14 cellular contexts compared by ENCODE assay signal in genomic region chr3:55013145-55013544, GRCh38.
DNase-seq lines count a peak whose midpoint lies in the region; ATAC-seq, FAIRE-seq and TF ChIP-seq lines count a peak whose summit lies in the region.
"Had no signal": no experiment of that assay in that cellular context is flagged by ENCODE, and none has a peak within 500 bp of the region (broad histone marks: within the 10 kb centered on the region; RNA-seq: fewer than 3 reads in every experiment).

No MANE protein-coding gene starts in this region.

- CTCF ChIA-PET in mammary epithelial cell (lab: Charles Lee; ENCODE audit: low non-redundant PET) (interaction anchor here (0.7 kb wide), 1 partner anchor 704 kb away, joined by 5 read pairs; no protein-coding TSS in a partner anchor), SK-N-SH (lab: Yijun Ruan, JAX) (interaction anchor here (0.6 to 1.8 kb wide), 9 partner anchors 9 to 164 kb away, joined by 3 to 6 read pairs (median 3); no protein-coding TSS in a partner anchor)

- TF ChIP-seq POLR2A in breast epithelium (IDR thresholded peaks at IDR 0.05) (no peak), testis (IDR thresholded peaks at IDR 0.05) (no peak)

- H3K27me3 ChIP-seq in mammary epithelial cell (ENCODE audit: insufficient read depth, low read length), result no peaks in the 10 kb centered on the region
- no peaks in the 10 kb centered on the region for H3K27me3 ChIP-seq in breast epithelium
- H3K27me3 ChIP-seq in SK-N-SH (ENCODE audit: insufficient read depth), result no peaks in the 10 kb centered on the region
- H3K27me3 ChIP-seq in testis, result no peaks in the 10 kb centered on the region

- no peak for FAIRE-seq in RCC 7860 (lab: Jason Lieb, UNC)

- H3K4me1 ChIP-seq in mammary epithelial cell (ENCODE audit: insufficient read depth, low read length) (no peaks in the 10 kb centered on the region), breast epithelium (no peaks in the 10 kb centered on the region), SK-N-SH (ENCODE audit: control insufficient read depth in 1 of 2, insufficient read depth in 2 of 2, low read depth in 1 of 2, low read length in 1 of 2) (no peaks in the 10 kb centered on the region), testis (no peaks in the 10 kb centered on the region)

- H4K20me1 ChIP-seq in mammary epithelial cell (ENCODE audit: insufficient read depth, low read length) (no peaks in the 10 kb centered on the region), SK-N-SH (ENCODE audit: insufficient read depth) (no peaks in the 10 kb centered on the region)

- H3K79me2 ChIP-seq in mammary epithelial cell (ENCODE audit: insufficient read depth, low read length), result no peaks in the 10 kb centered on the region
- H3K79me2 ChIP-seq in SK-N-SH (ENCODE audit: insufficient read depth), result no peaks in the 10 kb centered on the region

- WGBS in mammary epithelial cell (ENCODE audit: low coverage, missing lambda C conversion rate), result 60% methylated on average over 4 of the region's 4 CpGs
- 63% methylated on average over 4 of the region's 4 CpGs for WGBS in SK-N-SH (ENCODE audit: low lambda C conversion rate)
- WGBS in testis, 2 donors, result 69 to 75% methylated on average over 4 of the region's 4 CpGs

- H3K36me3 ChIP-seq in mammary epithelial cell (ENCODE audit: insufficient read depth, low read length) (no peaks in the 10 kb centered on the region), breast epithelium (no peaks in the 10 kb centered on the region), SK-N-SH (replicated peaks in 1 of 2; ENCODE audit: control insufficient read depth in 1 of 2, insufficient read depth in 2 of 2, low read length in 1 of 2) (no peaks in the 10 kb centered on the region), testis (ENCODE audit: low read depth, missing control alignments) (no peaks in the 10 kb centered on the region)

- POLR2A ChIA-PET in SK-N-SH (lab: Yijun Ruan, JAX), result no interaction called here

- H2AFZ ChIP-seq in mammary epithelial cell (ENCODE audit: low read depth, low read length) (no peak overlapping the region), SK-N-SH (ENCODE audit: low read depth) (no peak overlapping the region)

- no peaks in the 10 kb centered on the region for H3F3A ChIP-seq in SK-N-SH (replicated peaks; ENCODE audit: insufficient read depth)

- no peak for TF ChIP-seq EP300 in SK-N-SH (IDR thresholded peaks at IDR 0.05; ENCODE audit: borderline replicate concordance in 1 of 2, low read depth in 1 of 2, low read length in 1 of 2)

- TF ChIP-seq CTCF in mammary epithelial cell (conservative IDR thresholded peaks at IDR 0.05 in 1 of 2, IDR thresholded peaks at IDR 0.05 in 1 of 2; ENCODE audit: extremely low read depth in 1 of 2, insufficient read depth in 1 of 2, low read depth in 1 of 2, low read length in 2 of 2) (no peak), breast epithelium (IDR thresholded peaks at IDR 0.05) (no peak), SK-N-SH (IDR thresholded peaks at IDR 0.05) (peak; percentile 38; the same call in 1 of the 2 replicates), testis (IDR thresholded peaks at IDR 0.05) (peak in 1 of 3 experiments; percentile 11)

- no TSS peak for BruUV-seq in mammary epithelial cell (replicated peaks; lab: Mats Ljungman, UMichigan)

- no peaks in the 10 kb centered on the region for H3K9me2 ChIP-seq in SK-N-SH

- intact Hi-C loops in mammary epithelial cell (cut with micrococcal nuclease) (loop anchor here (1.0 to 5.0 kb wide), 3 partner anchors 143 to 586 kb away; no protein-coding TSS in a partner anchor), breast epithelium (cut with DNase I; ENCODE audit: low total_unique reads) (loop anchor here (5.0 to 10.0 kb wide), 3 partner anchors 776 to 1308 kb away; no protein-coding TSS in a partner anchor), testis (cut with DNase I; ENCODE audit: low total_unique reads) (no loop called here), left colon (cut with DNase I, micrococcal nuclease) (no loop called here)

- H3K9me3 ChIP-seq in mammary epithelial cell (replicated peaks; ENCODE audit: insufficient read depth, low read length), result no peaks in the 10 kb centered on the region
- no peaks in the 10 kb centered on the region for H3K9me3 ChIP-seq in breast epithelium
- no peaks in the 10 kb centered on the region for H3K9me3 ChIP-seq in SK-N-SH
- no peaks in the 10 kb centered on the region for H3K9me3 ChIP-seq in testis

- H3K27ac ChIP-seq in mammary epithelial cell (ENCODE audit: insufficient read depth, low read depth, low read length) (no peak overlapping the region), breast epithelium (no peak overlapping the region), SK-N-SH (ENCODE audit: low read depth in 2 of 2, low read length in 1 of 2) (no peak overlapping the region), testis (no peak overlapping the region)

- TF ChIP-seq RAD21 in SK-N-SH (IDR thresholded peaks at IDR 0.05; ENCODE audit: low read length), result peak; percentile 40

- no peak overlapping the region for H3K4me2 ChIP-seq in mammary epithelial cell (ENCODE audit: insufficient read depth, low read depth, low read length)
- no peak overlapping the region for H3K4me2 ChIP-seq in SK-N-SH

- no peak for ATAC-seq in left colon
- no peak for ATAC-seq in HG03097 (IDR thresholded peaks at IDR 0.05; ENCODE audit: low FRiP score, unreplicated experiment)
- ATAC-seq: esophagus mucosa, left lobe of liver had no signal

- H3K4me3 ChIP-seq in mammary epithelial cell (replicated peaks in 1 of 3; ENCODE audit: insufficient read depth in 1 of 3, low read depth in 2 of 3, low read length in 3 of 3) (no peak overlapping the region), breast epithelium (no peak overlapping the region), SK-N-SH (ENCODE audit: low read depth in 2 of 2, low read length in 1 of 2) (no peak overlapping the region), testis (no peak overlapping the region)

- in situ Hi-C loops in mammary epithelial cell (cut with MboI; ENCODE audit: low sequenced_read_pairs in 2 of 2), result no loop called here

- DNase-seq in mammary epithelial cell (peak; percentile 3), breast epithelium (ENCODE audit: low spot score in 2 of 2) (no peak), SK-N-SH (peak; percentile 10), glomerular visceral epithelial cell (ENCODE audit: extremely low spot score) (peak; percentile 33), testis (peak; percentile 30), RCC 7860 (ENCODE audit: low spot score) (no peak), left colon (no peak)
- DNase-seq: caudate nucleus; GDM1; NCI-H1694 treated with DMSO at 0.1 percent for 48 hours; stimulated activated CD4-positive, alpha-beta T cell treated with anti-CD3 and anti-CD28 coated beads, Interleukin-4, amount 100 ng/mL, for 24 hours had no signal

- H3K9ac ChIP-seq in mammary epithelial cell (ENCODE audit: insufficient read depth, low read length), result no peak overlapping the region
- no peak overlapping the region for H3K9ac ChIP-seq in SK-N-SH

- dilution Hi-C loops in mammary epithelial cell (cut with HindIII; ENCODE audit: low sequenced_read_pairs), result no loop called here

TF ChIP-seq in SK-N-SH, 30 proteins besides CTCF, POLR2A, EP300 and RAD21:
- no peak for TF ChIP-seq ELF1 (IDR thresholded peaks at IDR 0.05)
- peak; percentile 41 for TF ChIP-seq SMC3 (IDR thresholded peaks at IDR 0.05; ENCODE audit: low read depth, low read length)
- TF ChIP-seq TAF1 (IDR thresholded peaks at IDR 0.05; ENCODE audit: borderline replicate concordance, low read depth, low read length), result no peak
- no peak for TF ChIP-seq FOXJ3 (CRISPR knock-in tag; IDR thresholded peaks at IDR 0.05)
- TF ChIP-seq, protein P1, sequence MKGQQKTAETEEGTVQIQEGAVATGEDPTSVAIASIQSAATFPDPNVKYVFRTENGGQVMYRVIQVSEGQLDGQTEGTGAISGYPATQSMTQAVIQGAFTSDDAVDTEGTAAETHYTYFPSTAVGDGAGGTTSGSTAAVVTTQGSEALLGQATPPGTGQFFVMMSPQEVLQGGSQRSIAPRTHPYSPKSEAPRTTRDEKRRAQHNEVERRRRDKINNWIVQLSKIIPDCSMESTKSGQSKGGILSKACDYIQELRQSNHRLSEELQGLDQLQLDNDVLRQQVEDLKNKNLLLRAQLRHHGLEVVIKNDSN (IDR thresholded peaks at IDR 0.05; ENCODE audit: borderline replicate concordance, low read depth), result no peak
- TF ChIP-seq EZH2phosphoT487 (IDR thresholded peaks at IDR 0.05; ENCODE audit: borderline replicate concordance, low read depth), result no peak
- TF ChIP-seq USF2 (IDR thresholded peaks at IDR 0.05; ENCODE audit: borderline replicate concordance, low read depth, low read length), result no peak
- no peak for TF ChIP-seq GABPA (IDR thresholded peaks at IDR 0.05; ENCODE audit: low read depth)
- no peak for TF ChIP-seq CHD2 (IDR thresholded peaks at IDR 0.05; ENCODE audit: low read length, partially characterized antibody)

Comparison
In these comparisons a context has a peak if more than half of its experiments do, and no peak if none do; other contexts are left out.
1. DNase-seq: peak in mammary epithelial cell (single experiment), SK-N-SH (single experiment), glomerular visceral epithelial cell (single experiment) and testis (single experiment); none in breast epithelium (0 of 2), RCC 7860 (single experiment) and left colon (0 of 2).
2. intact Hi-C loops: an anchor here in mammary epithelial cell (1.0 to 5.0 kb wide) and breast epithelium (5.0 to 10.0 kb wide); none called in testis and left colon.